In genomic region chr10:124650820-124651401, GRCh38 we compare ENCODE assay signal across 8 cellular contexts.
DNase-seq lines count a peak whose midpoint lies in the region; ATAC-seq and TF ChIP-seq lines count a peak whose summit lies in the region.

No MANE protein-coding gene starts in this region.

- 81% methylated on average over 13 of the region's 13 CpGs for WGBS in right cardiac atrium

- DNase-seq in activated CD8-positive, alpha-beta T cell treated with anti-CD3 and anti-CD28 coated beads, Interleukin-2, amount 10 ng/mL, durations not matched to agents 7 days and 5 days = peak; percentile 84
- DNase-seq in right cardiac atrium (peak in 2 of 3 donors; percentile 38 to 43), kidney tubule cell (ENCODE audit: low spot score) (no peak), SHP77 (lab: John Stamatoyannopoulos, UW) (no peak), hippocampal formation (lab: John Stamatoyannopoulos, UW) (no peak), osteoblast (ENCODE audit: insufficient read length, low spot score, missing footprints) (no peak)
- peak; percentile 77 for DNase-seq in stimulated activated CD8-positive, alpha-beta memory T cell treated with anti-CD3 and anti-CD28 coated beads, Interleukin-4, amount 100 ng/mL, for 48 hours

- TF ChIP-seq CTCF in osteoblast (IDR thresholded peaks at IDR 0.05; ENCODE audit: extremely low read depth, low read depth, low read length) = no peak

- H3K9me3 ChIP-seq in right cardiac atrium (ENCODE audit: control insufficient read depth, low read length) = no peaks in the 10 kb centered on the region
- no peaks in the 10 kb centered on the region for H3K9me3 ChIP-seq in osteoblast (ENCODE audit: low read depth, low read length)

- CTCF ChIA-PET in activated CD8-positive, alpha-beta T cell treated with anti-CD3 and anti-CD28 coated beads, Interleukin-2, amount 10 ng/mL, durations not matched to agents 7 days and 5 days (lab: Charles Lee) = interaction anchor here (0.7 to 5.5 kb wide), 6 partner anchors 9 to 91 kb away, joined by 3 to 63 read pairs (median 6); no protein-coding TSS in a partner anchor

- H3K4me2 ChIP-seq in osteoblast (ENCODE audit: insufficient read depth, low read length) = no peak overlapping the region

- H3K4me1 Mint-ChIP-seq in activated CD8-positive, alpha-beta T cell treated with anti-CD3 and anti-CD28 coated beads, Interleukin-2, amount 10 ng/mL, durations not matched to agents 7 days and 5 days (ENCODE audit: low read depth) = peaks cover 79% of the 10 kb centered on the region

- H3K27me3 ChIP-seq in right cardiac atrium (ENCODE audit: control insufficient read depth, insufficient read depth) = no peaks in the 10 kb centered on the region
- H3K27me3 ChIP-seq in osteoblast (ENCODE audit: insufficient read depth, low read length) = no peaks in the 10 kb centered on the region

- no peaks in the 10 kb centered on the region for H3K9me3 Mint-ChIP-seq in activated CD8-positive, alpha-beta T cell treated with anti-CD3 and anti-CD28 coated beads, Interleukin-2, amount 10 ng/mL, durations not matched to agents 7 days and 5 days (ENCODE audit: insufficient read depth)

- H3K27ac ChIP-seq in right cardiac atrium (ENCODE audit: low read length) (no peak overlapping the region), osteoblast (ENCODE audit: low read depth, low read length) (no peak overlapping the region)

- ATAC-seq in HG02588 (IDR thresholded peaks at IDR 0.05; ENCODE audit: unreplicated experiment) (peak; percentile 45), right cardiac atrium (no peak)
- ATAC-seq in activated CD8-positive, alpha-beta T cell treated with anti-CD3 and anti-CD28 coated beads, Interleukin-2, amount 10 ng/mL, durations not matched to agents 7 days and 5 days = peak; percentile 68

- H3K4me1 ChIP-seq in right cardiac atrium (ENCODE audit: control insufficient read depth, insufficient read depth, low read length) (peaks cover 64% of the 10 kb centered on the region), osteoblast (ENCODE audit: insufficient read depth, low read length) (peaks cover 23% of the 10 kb centered on the region)

- intact Hi-C loops in right cardiac atrium (cut with DNase I) = no loop called here

- peak overlapping the region; percentile 67 for H3K4me3 Mint-ChIP-seq in activated CD8-positive, alpha-beta T cell treated with anti-CD3 and anti-CD28 coated beads, Interleukin-2, amount 10 ng/mL, durations not matched to agents 7 days and 5 days

- no peaks in the 10 kb centered on the region for H3K36me3 ChIP-seq in osteoblast (ENCODE audit: insufficient read depth, low read length)

- peak overlapping the region; percentile 84 for H3K27ac Mint-ChIP-seq in activated CD8-positive, alpha-beta T cell treated with anti-CD3 and anti-CD28 coated beads, Interleukin-2, amount 10 ng/mL, durations not matched to agents 7 days and 5 days

- no peaks in the 10 kb centered on the region for H3K27me3 Mint-ChIP-seq in activated CD8-positive, alpha-beta T cell treated with anti-CD3 and anti-CD28 coated beads, Interleukin-2, amount 10 ng/mL, durations not matched to agents 7 days and 5 days (ENCODE audit: low read depth)

- H2AFZ ChIP-seq in osteoblast (ENCODE audit: low read length) = no peak overlapping the region

- H3K4me3 ChIP-seq in right cardiac atrium (ENCODE audit: low read length) (no peak overlapping the region), osteoblast (ENCODE audit: insufficient read depth, low read length) (no peak overlapping the region)

- peaks cover 9% of the 10 kb centered on the region for H4K20me1 ChIP-seq in osteoblast (ENCODE audit: insufficient read depth, low read length)

- POLR2A ChIA-PET in activated CD8-positive, alpha-beta T cell treated with anti-CD3 and anti-CD28 coated beads, Interleukin-2, amount 10 ng/mL, durations not matched to agents 7 days and 5 days (lab: Charles Lee) = no interaction called here

- H3K79me2 ChIP-seq in osteoblast (ENCODE audit: insufficient read depth, low read length) = no peaks in the 10 kb centered on the region

- peaks cover 19% of the 10 kb centered on the region for H3K36me3 Mint-ChIP-seq in activated CD8-positive, alpha-beta T cell treated with anti-CD3 and anti-CD28 coated beads, Interleukin-2, amount 10 ng/mL, durations not matched to agents 7 days and 5 days (ENCODE audit: low read depth)

Comparison
In these comparisons a context has a peak if more than half of its experiments do, and no peak if none do; other contexts are left out.
1. ATAC-seq: peak in HG02588 (single experiment) and activated CD8-positive, alpha-beta T cell treated with anti-CD3 and anti-CD28 coated beads, Interleukin-2, amount 10 ng/mL, durations not matched to agents 7 days and 5 days (single experiment); none in right cardiac atrium (0 of 2).
2. DNase-seq: peak in activated CD8-positive, alpha-beta T cell treated with anti-CD3 and anti-CD28 coated beads, Interleukin-2, amount 10 ng/mL, durations not matched to agents 7 days and 5 days (single experiment), right cardiac atrium (2 of 3) and stimulated activated CD8-positive, alpha-beta memory T cell treated with anti-CD3 and anti-CD28 coated beads, Interleukin-4, amount 100 ng/mL, for 48 hours (single experiment); none in kidney tubule cell (single experiment), SHP77 (0 of 2), hippocampal formation (0 of 2) and osteoblast (single experiment).